ENCODE assay signal across 25 cellular contexts in genomic region chr3:15114466-15115358, GRCh38.
"Had no signal": no experiment of that assay in that cellular context is flagged by ENCODE, and none has a peak within 500 bp of the region (broad histone marks: within the 10 kb centered on the region; RNA-seq: fewer than 3 reads in every experiment).

No MANE protein-coding gene starts in this region.

- H3K9me3 ChIP-seq: adrenal gland, body of pancreas, esophagus muscularis mucosa, spleen, tibial nerve had no signal

- H3K9ac ChIP-seq: parathyroid adenoma had no signal

- H3K4me3 ChIP-seq: adrenal gland, body of pancreas, cardiac muscle cell, esophagus muscularis mucosa, heart right ventricle, right atrium auricular region, spleen, tibial nerve had no signal

- DNase-seq: activated CD4-positive, alpha-beta T cell treated with anti-CD3 and anti-CD28 coated beads for 48 hours; activated CD4-positive, alpha-beta T cell treated with anti-CD3 and anti-CD28 coated beads, Interleukin-2, amount 50 U/mL, for 48 hours; activated CD8-positive, alpha-beta memory T cell treated with anti-CD3 and anti-CD28 coated beads for 24 hours; activated effector memory CD4-positive, alpha-beta T cell treated with Interleukin-2 at 50 U/mL for 16 hours; activated naive CD4-positive, alpha-beta T cell treated with anti-CD3 and anti-CD28 coated beads for 36 hours; activated naive CD8-positive, alpha-beta T cell treated with anti-CD3 and anti-CD28 coated beads for 36 hours; adrenal gland; aorta; body of pancreas; cortex of kidney; foreskin keratinocyte; heart right ventricle; left cardiac atrium; left ventricle myocardium superior; naive B cell; occipital lobe; spleen; stimulated activated CD4-positive, alpha-beta T cell treated with anti-CD3 and anti-CD28 coated beads, Interleukin-2, amount 100 ng/mL, for 48 hours; stimulated activated naive CD4-positive, alpha-beta T cell treated with Interleukin-2 at 50 U/mL for 16 hours had no signal

- H3K27ac ChIP-seq: adrenal gland, body of pancreas, cardiac muscle cell, esophagus muscularis mucosa, foreskin keratinocyte, heart right ventricle, parathyroid adenoma, spleen, tibial nerve had no signal

- H3K27me3 ChIP-seq: adrenal gland, body of pancreas, cardiac muscle cell, foreskin keratinocyte, right atrium auricular region had no signal

- H3K36me3 ChIP-seq: adrenal gland, cardiac muscle cell, esophagus muscularis mucosa, heart right ventricle, right atrium auricular region, spleen, tibial nerve had no signal

- H3K4me1 ChIP-seq: adrenal gland, foreskin keratinocyte, parathyroid adenoma, right atrium auricular region, tibial nerve had no signal

- FAIRE-seq: keratinocyte had no signal
